26 cellular contexts compared by ENCODE assay signal in genomic region chr5:108417166-108417670, GRCh38.
"Had no signal": no experiment of that assay in that cellular context is flagged by ENCODE, and none has a peak within 500 bp of the region (broad histone marks: within the 10 kb centered on the region; RNA-seq: fewer than 3 reads in every experiment).

No MANE protein-coding gene starts in this region.

- H3K27me3 ChIP-seq: colonic mucosa, gastrocnemius medialis, heart right ventricle, left lung had no signal

- H3K27me3 Mint-ChIP-seq: dendritic cell treated with granulocyte-macrophage colony-stimulating factor and Interleukin-4, amounts not matched to agents 40 ng/mL and 50 ng/mL, for 4 days had no signal

- H3K36me3 ChIP-seq: colonic mucosa, esophagus squamous epithelium, gastrocnemius medialis, heart right ventricle, left lung, lower lobe of right lung had no signal

- H3K4me3 ChIP-seq: colonic mucosa, esophagus squamous epithelium, gastrocnemius medialis, heart right ventricle, left lung, lower lobe of right lung, mucosa of descending colon had no signal

- H3K4me3 Mint-ChIP-seq: dendritic cell treated with granulocyte-macrophage colony-stimulating factor and Interleukin-4, amounts not matched to agents 40 ng/mL and 50 ng/mL, for 4 days; effector memory CD8-positive, alpha-beta T cell; endodermal cell; mesothelial cell of epicardium; naive B cell had no signal

- H3K36me3 Mint-ChIP-seq: mesothelial cell of epicardium had no signal

- H3K9me3 ChIP-seq: colonic mucosa, esophagus squamous epithelium, gastrocnemius medialis, heart right ventricle, left lung, lower lobe of right lung, mucosa of descending colon had no signal

- H3K4me1 Mint-ChIP-seq: mesothelial cell of epicardium, naive B cell had no signal

- H3K4me1 ChIP-seq: colonic mucosa, esophagus squamous epithelium, heart right ventricle, left lung, lower lobe of right lung had no signal

- ATAC-seq: effector memory CD8-positive, alpha-beta T cell; esophagus mucosa; left lung; lower lobe of right lung; mucosa of descending colon had no signal

- DNase-seq: colonic mucosa; cortex of kidney; effector CD8-positive, alpha-beta T cell; effector memory CD8-positive, alpha-beta T cell; endodermal cell; erythroblast; esophagus squamous epithelium; foreskin fibroblast; foreskin melanocyte; gastrocnemius medialis; heart right ventricle; hippocampal formation; left cardiac atrium; left lung; left ventricle myocardium superior; lower lobe of right lung; mesenchymal stem cell; mucosa of descending colon; naive B cell had no signal

- H3K27ac ChIP-seq: colonic mucosa, epithelial cell of prostate, esophagus squamous epithelium, heart right ventricle, left lung, lower lobe of right lung had no signal

- FAIRE-seq: endometrium, islet of Langerhans, keratinocyte had no signal

- H3K27ac Mint-ChIP-seq: dendritic cell treated with granulocyte-macrophage colony-stimulating factor and Interleukin-4, amounts not matched to agents 40 ng/mL and 50 ng/mL, for 4 days; effector memory CD8-positive, alpha-beta T cell; endodermal cell; mesothelial cell of epicardium; naive B cell had no signal
